1 cellular context compared by ENCODE assay signal in the genomic region with DNA sequence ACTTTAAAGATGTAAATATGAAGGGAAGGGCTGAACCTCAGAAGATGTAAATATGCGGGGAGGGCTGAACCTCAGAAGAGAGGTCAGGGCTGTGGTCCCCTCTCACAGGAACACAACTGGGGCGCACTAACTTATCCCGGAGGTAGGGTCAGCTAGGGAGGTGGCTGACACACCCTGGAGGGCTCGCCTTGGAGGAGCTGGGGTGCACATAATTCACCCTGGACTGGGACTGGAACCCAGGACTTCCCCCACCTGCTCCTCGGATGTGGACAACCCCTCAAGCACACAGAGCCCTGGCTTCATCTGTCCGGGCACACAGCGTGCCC.
TF ChIP-seq lines count a peak whose summit lies in the region.

No MANE protein-coding gene starts in this region.

TF ChIP-seq in WTC11, 78 proteins besides CTCF, POLR2A, EP300 and RAD21:
- TF ChIP-seq HMGXB4 (CRISPR knock-in tag; IDR thresholded peaks at IDR 0.05) (no peak), FOXP1 (CRISPR knock-in tag; IDR thresholded peaks at IDR 0.05; ENCODE audit: borderline replicate concordance) (no peak), SP1 (CRISPR knock-in tag; conservative IDR thresholded peaks at IDR 0.05) (no peak), SMAD3 (CRISPR knock-in tag; IDR thresholded peaks at IDR 0.05; ENCODE audit: borderline replicate concordance) (no peak), TEAD4 (CRISPR knock-in tag; IDR thresholded peaks at IDR 0.05) (no peak), FOXK1 (CRISPR knock-in tag; IDR thresholded peaks at IDR 0.05) (no peak), STAT6 (CRISPR knock-in tag; conservative IDR thresholded peaks at IDR 0.05; ENCODE audit: low read depth) (no peak), E2F4 (CRISPR knock-in tag; IDR thresholded peaks at IDR 0.05; ENCODE audit: borderline replicate concordance, low read depth) (no peak), HMGA2 (CRISPR knock-in tag; IDR thresholded peaks at IDR 0.05) (no peak), SMAD4 (CRISPR knock-in tag; IDR thresholded peaks at IDR 0.05) (no peak), NFATC4 (CRISPR knock-in tag; IDR thresholded peaks at IDR 0.05) (no peak), NR3C1 (CRISPR knock-in tag; conservative IDR thresholded peaks at IDR 0.05; ENCODE audit: low read depth) (no peak)
- TF ChIP-seq, protein P1, sequence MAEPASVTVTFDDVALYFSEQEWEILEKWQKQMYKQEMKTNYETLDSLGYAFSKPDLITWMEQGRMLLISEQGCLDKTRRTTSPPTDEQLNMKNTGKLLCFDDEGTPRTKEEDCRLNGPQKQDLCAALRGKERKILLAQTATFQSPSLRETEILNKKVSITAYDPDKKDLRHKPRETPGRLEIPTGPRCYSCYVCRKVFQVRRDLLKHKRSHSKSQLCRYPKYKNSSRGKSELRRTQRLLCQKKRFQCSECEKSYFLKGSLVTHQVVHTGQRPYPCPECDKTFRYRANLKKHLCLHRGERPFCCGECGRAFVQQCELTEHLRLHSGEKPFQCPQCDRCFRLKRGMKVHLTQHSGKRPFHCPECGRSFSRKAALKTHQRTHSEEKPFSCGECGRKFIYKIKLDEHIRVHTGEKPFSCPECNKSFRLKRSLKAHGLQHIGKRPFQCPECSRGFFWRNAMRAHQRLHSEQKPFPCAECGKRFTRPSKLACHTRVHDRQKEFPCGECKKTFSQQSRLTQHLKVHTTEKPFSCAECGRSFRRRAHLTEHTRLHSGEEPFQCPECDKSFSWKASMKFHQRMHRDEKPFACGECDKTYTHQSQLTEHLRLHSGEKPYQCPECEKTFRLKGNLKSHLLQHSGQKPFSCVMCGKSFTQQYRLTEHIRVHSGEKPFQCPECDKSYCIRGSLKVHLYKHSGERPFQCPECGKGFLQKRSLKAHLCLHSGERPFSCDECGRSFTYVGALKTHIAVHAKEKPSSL (CRISPR knock-in tag; conservative IDR thresholded peaks at IDR 0.05), result no peak
